9 cellular contexts compared by ENCODE assay signal in the genomic region with DNA sequence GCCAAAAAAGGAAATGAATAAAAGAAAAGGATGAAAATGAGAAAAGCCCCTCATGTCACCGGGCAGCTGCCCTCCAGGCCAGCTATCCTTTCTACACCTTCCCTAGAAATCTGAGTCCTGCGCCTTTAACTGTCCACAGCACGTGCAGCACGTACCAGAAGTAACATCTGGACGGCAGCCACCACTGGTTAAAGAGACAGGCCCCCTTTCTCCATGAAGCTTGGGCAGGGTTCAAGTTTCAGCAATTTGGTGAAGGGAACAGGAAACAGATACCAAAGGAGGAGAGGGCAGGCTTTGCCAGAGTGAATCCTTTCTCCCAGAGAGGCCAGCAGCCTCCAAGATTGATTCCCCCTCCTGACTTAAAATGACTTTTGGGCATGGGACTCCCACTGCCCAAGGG. TPM values are rescaled to one million over a fixed set of nuclear protein-coding genes. Genes with fewer than 3 reads are reported as not detected.
DNase-seq lines count a peak whose midpoint lies in the region; ATAC-seq and TF ChIP-seq lines count a peak whose summit lies in the region.
"Had no signal": no experiment of that assay in that cellular context is flagged by ENCODE, and none has a peak within 500 bp of the region (broad histone marks: within the 10 kb centered on the region; RNA-seq: fewer than 3 reads in every experiment).

No MANE protein-coding gene starts in this region.

- peaks cover 35% of the 10 kb centered on the region for H3K4me1 ChIP-seq in cardiac muscle cell (ENCODE audit: low read depth)

- H3K9ac ChIP-seq in SK-N-MC (ENCODE audit: insufficient read length) = peak overlapping the region; percentile 5

- no peak for ATAC-seq in activated naive CD8-positive, alpha-beta T cell treated with anti-CD3 and anti-CD28 coated beads, Interleukin-2, amount 50 U/mL, for 24 hours
- ATAC-seq in GM18909 (IDR thresholded peaks at IDR 0.05; ENCODE audit: poor library complexity, unreplicated experiment) = no peak
- no peak for ATAC-seq in stimulated activated effector memory CD8-positive, alpha-beta T cell treated with anti-CD3 and anti-CD28 coated beads, Interleukin-12 subunit alpha, Interleukin-12 subunit beta, amount 100 ng/mL, for 72 hours

- peak overlapping the region; percentile 54 for H3K27ac Mint-ChIP-seq in activated naive CD8-positive, alpha-beta T cell treated with anti-CD3 and anti-CD28 coated beads, Interleukin-2, amount 50 U/mL, for 24 hours
- no peak overlapping the region for H3K27ac Mint-ChIP-seq in activated naive CD8-positive, alpha-beta T cell treated with anti-CD3 and anti-CD28 coated beads for 36 hours
- peak overlapping the region; percentile 55 for H3K27ac Mint-ChIP-seq in stimulated activated naive CD8-positive, alpha-beta T cell treated with anti-CD3 and anti-CD28 coated beads, Interleukin-15, Interleukin-2, amounts not matched to agents 100 ng/mL and 50 ng/mL, for 24 hours
- no peak overlapping the region for H3K27ac Mint-ChIP-seq in stimulated activated effector memory CD8-positive, alpha-beta T cell treated with anti-CD3 and anti-CD28 coated beads, Interleukin-12 subunit alpha, Interleukin-12 subunit beta, amount 100 ng/mL, for 72 hours

- H3K27me3 ChIP-seq in cardiac muscle cell = no peaks in the 10 kb centered on the region

- H3K36me3 ChIP-seq in SK-N-MC (ENCODE audit: insufficient read depth, low read length) (no peaks in the 10 kb centered on the region), cardiac muscle cell (no peaks in the 10 kb centered on the region)

- no peak for TF ChIP-seq CTCF in cardiac muscle cell (IDR thresholded peaks at IDR 0.05; ENCODE audit: low read depth, low read length)

- no peaks in the 10 kb centered on the region for H3K9me3 Mint-ChIP-seq in activated naive CD8-positive, alpha-beta T cell treated with anti-CD3 and anti-CD28 coated beads, Interleukin-2, amount 50 U/mL, for 24 hours
- H3K9me3 Mint-ChIP-seq in activated naive CD8-positive, alpha-beta T cell treated with anti-CD3 and anti-CD28 coated beads for 36 hours = no peaks in the 10 kb centered on the region
- H3K9me3 Mint-ChIP-seq in stimulated activated naive CD8-positive, alpha-beta T cell treated with anti-CD3 and anti-CD28 coated beads, Interleukin-15, Interleukin-2, amounts not matched to agents 100 ng/mL and 50 ng/mL, for 24 hours = no peaks in the 10 kb centered on the region
- no peaks in the 10 kb centered on the region for H3K9me3 Mint-ChIP-seq in stimulated activated effector memory CD8-positive, alpha-beta T cell treated with anti-CD3 and anti-CD28 coated beads, Interleukin-12 subunit alpha, Interleukin-12 subunit beta, amount 100 ng/mL, for 72 hours

- H3K27me3 Mint-ChIP-seq in activated naive CD8-positive, alpha-beta T cell treated with anti-CD3 and anti-CD28 coated beads, Interleukin-2, amount 50 U/mL, for 24 hours = no peaks in the 10 kb centered on the region
- H3K27me3 Mint-ChIP-seq in activated naive CD8-positive, alpha-beta T cell treated with anti-CD3 and anti-CD28 coated beads for 36 hours = no peaks in the 10 kb centered on the region
- no peaks in the 10 kb centered on the region for H3K27me3 Mint-ChIP-seq in stimulated activated naive CD8-positive, alpha-beta T cell treated with anti-CD3 and anti-CD28 coated beads, Interleukin-15, Interleukin-2, amounts not matched to agents 100 ng/mL and 50 ng/mL, for 24 hours

- peak; percentile 40 for DNase-seq in activated naive CD8-positive, alpha-beta T cell treated with anti-CD3 and anti-CD28 coated beads, Interleukin-2, amount 50 U/mL, for 24 hours
- DNase-seq in activated naive CD8-positive, alpha-beta T cell treated with anti-CD3 and anti-CD28 coated beads for 36 hours = no peak
- DNase-seq in SK-N-MC (ENCODE audit: low read depth, low spot score) (no peak), cardiac muscle cell (ENCODE audit: low read depth in 1 of 2, low spot score in 1 of 2) (peak; percentile 66 to 89), T-helper 1 cell (no peak)
- DNase-seq in stimulated activated effector memory CD8-positive, alpha-beta T cell treated with anti-CD3 and anti-CD28 coated beads, Interleukin-12 subunit alpha, Interleukin-12 subunit beta, amount 100 ng/mL, for 72 hours (ENCODE audit: low spot score in 2 of 2) = no peak
- DNase-seq: DND-41 had no signal

- H3K4me3 ChIP-seq in SK-N-MC (no peak overlapping the region), cardiac muscle cell (no peak overlapping the region)

- peaks cover 19% of the 10 kb centered on the region for H3K4me1 Mint-ChIP-seq in activated naive CD8-positive, alpha-beta T cell treated with anti-CD3 and anti-CD28 coated beads, Interleukin-2, amount 50 U/mL, for 24 hours
- peaks cover 10% of the 10 kb centered on the region for H3K4me1 Mint-ChIP-seq in activated naive CD8-positive, alpha-beta T cell treated with anti-CD3 and anti-CD28 coated beads for 36 hours
- peaks cover 15% of the 10 kb centered on the region for H3K4me1 Mint-ChIP-seq in stimulated activated naive CD8-positive, alpha-beta T cell treated with anti-CD3 and anti-CD28 coated beads, Interleukin-15, Interleukin-2, amounts not matched to agents 100 ng/mL and 50 ng/mL, for 24 hours (ENCODE audit: low read depth)
- peaks cover 12% of the 10 kb centered on the region for H3K4me1 Mint-ChIP-seq in stimulated activated effector memory CD8-positive, alpha-beta T cell treated with anti-CD3 and anti-CD28 coated beads, Interleukin-12 subunit alpha, Interleukin-12 subunit beta, amount 100 ng/mL, for 72 hours

- no peak overlapping the region for H3K4me3 Mint-ChIP-seq in activated naive CD8-positive, alpha-beta T cell treated with anti-CD3 and anti-CD28 coated beads, Interleukin-2, amount 50 U/mL, for 24 hours
- no peak overlapping the region for H3K4me3 Mint-ChIP-seq in activated naive CD8-positive, alpha-beta T cell treated with anti-CD3 and anti-CD28 coated beads for 36 hours
- no peak overlapping the region for H3K4me3 Mint-ChIP-seq in stimulated activated naive CD8-positive, alpha-beta T cell treated with anti-CD3 and anti-CD28 coated beads, Interleukin-15, Interleukin-2, amounts not matched to agents 100 ng/mL and 50 ng/mL, for 24 hours
- no peak overlapping the region for H3K4me3 Mint-ChIP-seq in stimulated activated effector memory CD8-positive, alpha-beta T cell treated with anti-CD3 and anti-CD28 coated beads, Interleukin-12 subunit alpha, Interleukin-12 subunit beta, amount 100 ng/mL, for 72 hours

- no peak overlapping the region for H3K27ac ChIP-seq in SK-N-MC
- H3K27ac ChIP-seq in cardiac muscle cell = peak overlapping the region; percentile 73

- H3K36me3 Mint-ChIP-seq in activated naive CD8-positive, alpha-beta T cell treated with anti-CD3 and anti-CD28 coated beads, Interleukin-2, amount 50 U/mL, for 24 hours (ENCODE audit: low read depth) = no peaks in the 10 kb centered on the region
- H3K36me3 Mint-ChIP-seq in activated naive CD8-positive, alpha-beta T cell treated with anti-CD3 and anti-CD28 coated beads for 36 hours = peaks cover 1% of the 10 kb centered on the region
- H3K36me3 Mint-ChIP-seq in stimulated activated naive CD8-positive, alpha-beta T cell treated with anti-CD3 and anti-CD28 coated beads, Interleukin-15, Interleukin-2, amounts not matched to agents 100 ng/mL and 50 ng/mL, for 24 hours (ENCODE audit: low read depth) = peaks cover 1% of the 10 kb centered on the region
- peaks cover 9% of the 10 kb centered on the region for H3K36me3 Mint-ChIP-seq in stimulated activated effector memory CD8-positive, alpha-beta T cell treated with anti-CD3 and anti-CD28 coated beads, Interleukin-12 subunit alpha, Interleukin-12 subunit beta, amount 100 ng/mL, for 72 hours

- H3K9me3 ChIP-seq in SK-N-MC (ENCODE audit: low read depth, low read length) (no peaks in the 10 kb centered on the region), cardiac muscle cell (ENCODE audit: low read depth) (no peaks in the 10 kb centered on the region)

RNA-seq across cellular contexts. Expression of gene KIAA2013, which starts 3.6 kb away (rescaled TPM):
- total RNA-seq in activated naive CD8-positive, alpha-beta T cell treated with anti-CD3 and anti-CD28 coated beads for 36 hours = 10 to 100 TPM; 27.5 to 30.1 TPM
- 98.0 and 112 TPM in 2 replicates for total RNA-seq in cardiac muscle cell
- polyA plus RNA-seq in cardiac muscle cell = 100 and 115 TPM in 2 replicates

RNA-seq across cellular contexts. Expression of gene PLOD1, which starts 4.7 kb away (rescaled TPM):
- total RNA-seq in activated naive CD8-positive, alpha-beta T cell treated with anti-CD3 and anti-CD28 coated beads for 36 hours = 10 to 100 TPM; 21.9 to 22.5 TPM
- 158 and 185 TPM in 2 replicates for total RNA-seq in cardiac muscle cell
- polyA plus RNA-seq in cardiac muscle cell = 149 and 167 TPM in 2 replicates

RNA-seq across cellular contexts. Expression of gene MFN2, which starts 50.4 kb away (rescaled TPM):
- 10 to 100 TPM; 78.1 to 84.2 TPM for total RNA-seq in activated naive CD8-positive, alpha-beta T cell treated with anti-CD3 and anti-CD28 coated beads for 36 hours
- 86.7 and 89.7 TPM in 2 replicates for total RNA-seq in cardiac muscle cell
- polyA plus RNA-seq in cardiac muscle cell = 82.6 and 83.8 TPM in 2 replicates

Comparison
In these comparisons a context has a peak if more than half of its experiments do, and no peak if none do; other contexts are left out.
1. DNase-seq: peak in activated naive CD8-positive, alpha-beta T cell treated with anti-CD3 and anti-CD28 coated beads, Interleukin-2, amount 50 U/mL, for 24 hours (single experiment) and cardiac muscle cell (2 of 2); none in activated naive CD8-positive, alpha-beta T cell treated with anti-CD3 and anti-CD28 coated beads for 36 hours (single experiment), SK-N-MC (single experiment), stimulated activated effector memory CD8-positive, alpha-beta T cell treated with anti-CD3 and anti-CD28 coated beads, Interleukin-12 subunit alpha, Interleukin-12 subunit beta, amount 100 ng/mL, for 72 hours (0 of 2) and T-helper 1 cell (0 of 5).
2. H3K27ac Mint-ChIP-seq: peak in activated naive CD8-positive, alpha-beta T cell treated with anti-CD3 and anti-CD28 coated beads, Interleukin-2, amount 50 U/mL, for 24 hours (single experiment) and stimulated activated naive CD8-positive, alpha-beta T cell treated with anti-CD3 and anti-CD28 coated beads, Interleukin-15, Interleukin-2, amounts not matched to agents 100 ng/mL and 50 ng/mL, for 24 hours (single experiment); none in activated naive CD8-positive, alpha-beta T cell treated with anti-CD3 and anti-CD28 coated beads for 36 hours (single experiment) and stimulated activated effector memory CD8-positive, alpha-beta T cell treated with anti-CD3 and anti-CD28 coated beads, Interleukin-12 subunit alpha, Interleukin-12 subunit beta, amount 100 ng/mL, for 72 hours (single experiment).